ENCODE assay signal across 26 cellular contexts in the genomic region with DNA sequence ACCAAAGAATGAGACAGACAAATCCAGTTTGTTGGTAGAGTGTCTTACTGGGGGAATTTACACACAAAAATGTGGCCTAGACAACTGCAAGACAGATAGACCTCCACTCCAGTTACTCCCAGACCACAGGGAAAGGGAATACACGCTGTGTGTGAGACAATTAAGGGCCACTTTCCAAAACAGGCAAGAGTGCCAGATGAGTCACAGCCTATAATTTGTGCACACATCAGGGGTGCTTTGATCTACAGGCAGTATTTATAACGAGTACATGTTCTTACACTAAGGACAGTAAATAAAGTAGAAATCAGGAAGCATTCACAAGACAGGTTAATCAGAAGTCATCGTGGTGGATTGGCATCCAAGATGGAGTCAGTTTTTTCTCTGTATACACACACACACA.
DNase-seq lines count a peak whose midpoint lies in the region; ATAC-seq and TF ChIP-seq lines count a peak whose summit lies in the region.
"Had no signal": no experiment of that assay in that cellular context is flagged by ENCODE, and none has a peak within 500 bp of the region (broad histone marks: within the 10 kb centered on the region; RNA-seq: fewer than 3 reads in every experiment).

No MANE protein-coding gene starts in this region.

- H3K4me3 Mint-ChIP-seq in activated CD8-positive, alpha-beta T cell treated with anti-CD3 and anti-CD28 coated beads, Interleukin-2, amount 10 ng/mL, durations not matched to agents 7 days and 5 days = no peak overlapping the region
- H3K4me3 Mint-ChIP-seq: activated naive CD8-positive, alpha-beta T cell treated with anti-CD3 and anti-CD28 coated beads, Interleukin-2, amount 10 ng/mL, durations not matched to agents 7 days and 5 days; brain; CD4-positive, alpha-beta memory T cell; stimulated activated naive B cell treated with anti-CD40 and anti-IgM and Interleukin-4, amounts not matched to agents 10 μg/mL and 1 μg/mL and 100 μg/mL, for 72 hours had no signal

- TF ChIP-seq CTCF in mucosa of descending colon (IDR thresholded peaks at IDR 0.05) = no peak

- H3K27ac Mint-ChIP-seq in activated CD8-positive, alpha-beta T cell treated with anti-CD3 and anti-CD28 coated beads, Interleukin-2, amount 10 ng/mL, durations not matched to agents 7 days and 5 days = no peak overlapping the region
- H3K27ac Mint-ChIP-seq: activated naive CD8-positive, alpha-beta T cell treated with anti-CD3 and anti-CD28 coated beads, Interleukin-2, amount 10 ng/mL, durations not matched to agents 7 days and 5 days; brain; CD4-positive, alpha-beta memory T cell; stimulated activated naive B cell treated with anti-CD40 and anti-IgM and Interleukin-4, amounts not matched to agents 10 μg/mL and 1 μg/mL and 100 μg/mL, for 72 hours had no signal

- no peaks in the 10 kb centered on the region for H3K9me3 ChIP-seq in mucosa of descending colon
- H3K9me3 ChIP-seq: testis, vagina had no signal

- no peaks in the 10 kb centered on the region for H3K36me3 ChIP-seq in mucosa of descending colon (ENCODE audit: low read depth)
- H3K36me3 ChIP-seq: vagina had no signal

- peak; percentile 66 for ATAC-seq in mucosa of descending colon
- no peak for ATAC-seq in activated CD8-positive, alpha-beta T cell treated with anti-CD3 and anti-CD28 coated beads, Interleukin-2, amount 10 ng/mL, durations not matched to agents 7 days and 5 days
- ATAC-seq: GM12878; stimulated activated naive B cell treated with anti-CD40 and anti-IgM and Interleukin-4, amounts not matched to agents 10 μg/mL and 1 μg/mL and 100 μg/mL, for 72 hours had no signal

- peaks cover 2% of the 10 kb centered on the region for H3K27me3 Mint-ChIP-seq in activated CD8-positive, alpha-beta T cell treated with anti-CD3 and anti-CD28 coated beads, Interleukin-2, amount 10 ng/mL, durations not matched to agents 7 days and 5 days (ENCODE audit: low read depth)
- H3K27me3 Mint-ChIP-seq: activated naive CD8-positive, alpha-beta T cell treated with anti-CD3 and anti-CD28 coated beads, Interleukin-2, amount 10 ng/mL, durations not matched to agents 7 days and 5 days; stimulated activated naive B cell treated with anti-CD40 and anti-IgM and Interleukin-4, amounts not matched to agents 10 μg/mL and 1 μg/mL and 100 μg/mL, for 72 hours had no signal

- DNase-seq in COR-L47 (lab: John Stamatoyannopoulos, UW) (peak; percentile 89), HEK293T (ENCODE audit: extremely low spot score) (no peak), NCI-H345 treated with DMSO at 0.1 percent for 48 hours (lab: John Stamatoyannopoulos, UW; ENCODE audit: unreplicated experiment) (peak; percentile 67), mucosa of descending colon (no peak), UCSD-AML1 (lab: John Stamatoyannopoulos, UW; ENCODE audit: unreplicated experiment) (no peak), NCI-H226 (no peak)
- DNase-seq in activated CD8-positive, alpha-beta T cell treated with anti-CD3 and anti-CD28 coated beads, Interleukin-2, amount 10 ng/mL, durations not matched to agents 7 days and 5 days = no peak
- DNase-seq: activated CD4-positive, alpha-beta T cell treated with anti-CD3 and anti-CD28 coated beads, Interleukin-2, amount 50 U/mL, for 4 hours; activated CD8-positive, alpha-beta memory T cell treated with anti-CD3 and anti-CD28 coated beads, Interleukin-2, amount 50 U/mL, for 48 hours; activated effector memory CD4-positive, alpha-beta T cell treated with Interleukin-2 at 50 U/mL for 16 hours; activated naive CD8-positive, alpha-beta T cell treated with anti-CD3 and anti-CD28 coated beads, Interleukin-2, amount 10 ng/mL, durations not matched to agents 7 days and 5 days; CD4-positive, alpha-beta memory T cell; DMS79 treated with DMSO at 0.1 percent for 48 hours; erythroblast; foreskin melanocyte; hippocampal formation; Kasumi-1; NCI-H1436 treated with DMSO at 0.1 percent for 48 hours; occipital lobe; stimulated activated CD4-positive, alpha-beta T cell treated with anti-CD3 and anti-CD28 coated beads, Interleukin-2, amount 100 ng/mL, for 48 hours; stimulated activated naive B cell treated with anti-CD40 and anti-IgM and Interleukin-4, amounts not matched to agents 10 μg/mL and 1 μg/mL and 100 μg/mL, for 72 hours; testis had no signal

- CTCF ChIA-PET in HEK293T (lab: Yijun Ruan, JAX) = no interaction called here
- CTCF ChIA-PET in activated CD8-positive, alpha-beta T cell treated with anti-CD3 and anti-CD28 coated beads, Interleukin-2, amount 10 ng/mL, durations not matched to agents 7 days and 5 days (lab: Charles Lee) = no interaction called here

- no peak overlapping the region for H3K4me3 ChIP-seq in mucosa of descending colon
- H3K4me3 ChIP-seq: GM12878, SK-N-MC, testis, vagina had no signal

- intact Hi-C loops in mucosa of descending colon (cut with DNase I, micrococcal nuclease) = no loop called here

- no peaks in the 10 kb centered on the region for H3K4me1 Mint-ChIP-seq in activated CD8-positive, alpha-beta T cell treated with anti-CD3 and anti-CD28 coated beads, Interleukin-2, amount 10 ng/mL, durations not matched to agents 7 days and 5 days (ENCODE audit: low read depth)
- H3K4me1 Mint-ChIP-seq: activated naive CD8-positive, alpha-beta T cell treated with anti-CD3 and anti-CD28 coated beads, Interleukin-2, amount 10 ng/mL, durations not matched to agents 7 days and 5 days; brain; stimulated activated naive B cell treated with anti-CD40 and anti-IgM and Interleukin-4, amounts not matched to agents 10 μg/mL and 1 μg/mL and 100 μg/mL, for 72 hours had no signal

- no peaks in the 10 kb centered on the region for H3K9me3 Mint-ChIP-seq in activated CD8-positive, alpha-beta T cell treated with anti-CD3 and anti-CD28 coated beads, Interleukin-2, amount 10 ng/mL, durations not matched to agents 7 days and 5 days (ENCODE audit: insufficient read depth)
- H3K9me3 Mint-ChIP-seq: activated naive CD8-positive, alpha-beta T cell treated with anti-CD3 and anti-CD28 coated beads, Interleukin-2, amount 10 ng/mL, durations not matched to agents 7 days and 5 days had no signal

- POLR2A ChIA-PET in HEK293T (lab: Yijun Ruan, JAX) = no interaction called here
- POLR2A ChIA-PET in activated CD8-positive, alpha-beta T cell treated with anti-CD3 and anti-CD28 coated beads, Interleukin-2, amount 10 ng/mL, durations not matched to agents 7 days and 5 days (lab: Charles Lee) = no interaction called here

- no peaks in the 10 kb centered on the region for H3K36me3 Mint-ChIP-seq in activated CD8-positive, alpha-beta T cell treated with anti-CD3 and anti-CD28 coated beads, Interleukin-2, amount 10 ng/mL, durations not matched to agents 7 days and 5 days (ENCODE audit: low read depth)
- H3K36me3 Mint-ChIP-seq: activated naive CD8-positive, alpha-beta T cell treated with anti-CD3 and anti-CD28 coated beads, Interleukin-2, amount 10 ng/mL, durations not matched to agents 7 days and 5 days; brain; CD4-positive, alpha-beta memory T cell; stimulated activated naive B cell treated with anti-CD40 and anti-IgM and Interleukin-4, amounts not matched to agents 10 μg/mL and 1 μg/mL and 100 μg/mL, for 72 hours had no signal

- no peaks in the 10 kb centered on the region for H3K4me1 ChIP-seq in mucosa of descending colon (ENCODE audit: low read depth)
- H3K4me1 ChIP-seq: testis, vagina had no signal

TF ChIP-seq in HEK293T, 16 proteins besides CTCF, POLR2A, EP300 and RAD21:
- TF ChIP-seq LEF1 (IDR thresholded peaks at IDR 0.05; ENCODE audit: borderline replicate concordance) (no peak), ARNT (IDR thresholded peaks at IDR 0.05) (0 out of 2 replicates have a peak, but pooled peaks have one; percentile 12), NFRKB (IDR thresholded peaks at IDR 0.05) (no peak), FOXM1 (IDR thresholded peaks at IDR 0.05; ENCODE audit: borderline replicate concordance) (no peak)

Comparison
In these comparisons a context has a peak if more than half of its experiments do, and no peak if none do; other contexts are left out.
1. DNase-seq: peak in COR-L47 (single experiment) and NCI-H345 treated with DMSO at 0.1 percent for 48 hours (single experiment); none in HEK293T (single experiment), mucosa of descending colon (0 of 3), UCSD-AML1 (single experiment), activated CD8-positive, alpha-beta T cell treated with anti-CD3 and anti-CD28 coated beads, Interleukin-2, amount 10 ng/mL, durations not matched to agents 7 days and 5 days (single experiment) and NCI-H226 (single experiment).